Comparison of ENCODE assay signal across 30 cellular contexts in genomic region chr20:1774479-1774878, GRCh38.
"Had no signal": no experiment of that assay in that cellular context is flagged by ENCODE, and none has a peak within 500 bp of the region (broad histone marks: within the 10 kb centered on the region; RNA-seq: fewer than 3 reads in every experiment).

No MANE protein-coding gene starts in this region.

- H3K4me3 Mint-ChIP-seq: neural progenitor cell; stimulated activated memory B cell treated with anti-CD40 and anti-IgM and Interleukin-4, amounts not matched to agents 10 μg/mL and 1 μg/mL and 100 μg/mL, for 72 hours; stimulated activated naive CD8-positive, alpha-beta T cell treated with anti-CD3 and anti-CD28 coated beads, Interleukin-15, amount 100 ng/mL, for 72 hours; type B pancreatic cell had no signal

- H3K9me3 ChIP-seq: ovary, psoas muscle, spleen, suprapubic skin, testis, tibial artery, transverse colon, upper lobe of right lung, vagina had no signal

- H3K36me3 Mint-ChIP-seq: natural killer cell, type B pancreatic cell had no signal

- H3K4me3 ChIP-seq: neural progenitor cell, ovary, psoas muscle, skin epidermis, smooth muscle cell, spleen, suprapubic skin, testis, tibial artery, transverse colon, upper lobe of right lung, vagina had no signal

- H3K9ac ChIP-seq: neural progenitor cell, parathyroid adenoma had no signal

- H3K27ac Mint-ChIP-seq: natural killer cell; nephron; neural progenitor cell; progenitor cell of endocrine pancreas; stimulated activated memory B cell treated with anti-CD40 and anti-IgM and Interleukin-4, amounts not matched to agents 10 μg/mL and 1 μg/mL and 100 μg/mL, for 72 hours; stimulated activated naive CD8-positive, alpha-beta T cell treated with anti-CD3 and anti-CD28 coated beads, Interleukin-15, amount 100 ng/mL, for 72 hours; type B pancreatic cell had no signal

- H3K4me2 ChIP-seq: neural progenitor cell, smooth muscle cell had no signal

- ATAC-seq: natural killer cell; psoas muscle; right cardiac atrium; sciatic nerve; stimulated activated memory B cell treated with anti-CD40 and anti-IgM and Interleukin-4, amounts not matched to agents 10 μg/mL and 1 μg/mL and 100 μg/mL, for 72 hours; stimulated activated naive CD8-positive, alpha-beta T cell treated with anti-CD3 and anti-CD28 coated beads, Interleukin-15, amount 100 ng/mL, for 72 hours; stimulated activated naive CD8-positive, alpha-beta T cell treated with anti-CD3 and anti-CD28 coated beads, Interleukin-15, Interleukin-2, amounts not matched to agents 100 U/mL and 50 U/mL, for 24 hours; upper lobe of right lung had no signal

- H3K36me3 ChIP-seq: neural progenitor cell, ovary, suprapubic skin, tibial artery, transverse colon, upper lobe of right lung, vagina had no signal

- H3K27me3 Mint-ChIP-seq: stimulated activated memory B cell treated with anti-CD40 and anti-IgM and Interleukin-4, amounts not matched to agents 10 μg/mL and 1 μg/mL and 100 μg/mL, for 72 hours; stimulated activated naive CD8-positive, alpha-beta T cell treated with anti-CD3 and anti-CD28 coated beads, Interleukin-15, amount 100 ng/mL, for 72 hours had no signal

- DNase-seq: natural killer cell; occipital lobe; ovary; posterior cingulate gyrus; psoas muscle; right cardiac atrium; spleen; stimulated activated CD4-positive, alpha-beta T cell treated with anti-CD3 and anti-CD28 coated beads, Interleukin-12 subunit alpha, Interleukin-12 subunit beta, amount 100 ng/mL, for 4 hours; stimulated activated CD4-positive, alpha-beta T cell treated with anti-CD3 and anti-CD28 coated beads, Interleukin-1b, Interleukin-23, amount 100 ng/mL, for 48 hours; stimulated activated CD4-positive, alpha-beta T cell treated with anti-CD3 and anti-CD28 coated beads, Interleukin-4, amount 100 ng/mL, for 1 hour; stimulated activated CD4-positive, alpha-beta T cell treated with anti-CD3 and anti-CD28 coated beads, Interleukin-4, amount 100 ng/mL, for 4 hours; stimulated activated CD8-positive, alpha-beta memory T cell treated with anti-CD3 and anti-CD28 coated beads, Interleukin-4, amount 100 ng/mL, for 48 hours; stimulated activated naive CD4-positive, alpha-beta T cell; stimulated activated naive CD8-positive, alpha-beta T cell treated with anti-CD3 and anti-CD28 coated beads, Interleukin-15, amount 100 ng/mL, for 72 hours; stimulated activated naive CD8-positive, alpha-beta T cell treated with anti-CD3 and anti-CD28 coated beads, Interleukin-15, Interleukin-2, amounts not matched to agents 100 U/mL and 50 U/mL, for 24 hours; tibial artery; transverse colon; upper lobe of right lung had no signal

- H3K9me3 Mint-ChIP-seq: natural killer cell; nephron; neural progenitor cell; stimulated activated memory B cell treated with anti-CD40 and anti-IgM and Interleukin-4, amounts not matched to agents 10 μg/mL and 1 μg/mL and 100 μg/mL, for 72 hours; stimulated activated naive CD8-positive, alpha-beta T cell treated with anti-CD3 and anti-CD28 coated beads, Interleukin-15, amount 100 ng/mL, for 72 hours; type B pancreatic cell had no signal

- H2AFZ ChIP-seq: neural progenitor cell, parathyroid adenoma had no signal

- H3K79me2 ChIP-seq: parathyroid adenoma had no signal

- H3K27ac ChIP-seq: neural progenitor cell, ovary, parathyroid adenoma, psoas muscle, skin epidermis, spleen, suprapubic skin, tibial artery, transverse colon, upper lobe of right lung, vagina had no signal

- H3K27me3 ChIP-seq: ovary, suprapubic skin, testis, tibial artery, transverse colon, upper lobe of right lung, vagina had no signal
